26 cellular contexts compared by ENCODE assay signal in genomic region chr14:77066555-77067172, GRCh38. TPM values are rescaled to one million over a fixed set of nuclear protein-coding genes. Genes with fewer than 3 reads are reported as not detected.
DNase-seq lines count a peak whose midpoint lies in the region; ATAC-seq and TF ChIP-seq lines count a peak whose summit lies in the region.
"Had no signal": no experiment of that assay in that cellular context is flagged by ENCODE, and none has a peak within 500 bp of the region (broad histone marks: within the 10 kb centered on the region; RNA-seq: fewer than 3 reads in every experiment).

No MANE protein-coding gene starts in this region.

- TF ChIP-seq CTCF in right atrium auricular region (IDR thresholded peaks at IDR 0.05) (no peak), heart left ventricle (IDR thresholded peaks at IDR 0.05) (no peak), mesothelial cell of epicardium (IDR thresholded peaks at IDR 0.05; ENCODE audit: unreplicated experiment) (no peak), type B pancreatic cell (conservative IDR thresholded peaks at IDR 0.05) (no peak)

- H3K27me3 Mint-ChIP-seq in T-helper 17 cell: peaks cover 11% of the 10 kb centered on the region
- H3K27me3 Mint-ChIP-seq in mesothelial cell of epicardium (ENCODE audit: low read depth): no peaks in the 10 kb centered on the region
- no peaks in the 10 kb centered on the region for H3K27me3 Mint-ChIP-seq in type B pancreatic cell

- H3K27ac Mint-ChIP-seq in T-helper 17 cell (peak overlapping the region; percentile 27), mesothelial cell of epicardium (peak overlapping the region; percentile 61), type B pancreatic cell (peak overlapping the region; percentile 37)
- H3K27ac Mint-ChIP-seq: T-helper 1 cell treated with Interleukin-12 subunit alpha and Interleukin-12 subunit beta and Interleukin-4 antibody, amounts not matched to agents 30 μg/mL and 1 μg/mL, for 36 hours had no signal

- H3K4me1 Mint-ChIP-seq in T-helper 17 cell (peaks cover 7% of the 10 kb centered on the region), mesothelial cell of epicardium (peaks cover 47% of the 10 kb centered on the region), type B pancreatic cell (ENCODE audit: unreplicated experiment) (peaks cover 32% of the 10 kb centered on the region)

- H3K27me3 ChIP-seq in right atrium auricular region (no peaks in the 10 kb centered on the region), heart left ventricle (no peaks in the 10 kb centered on the region)
- H3K27me3 ChIP-seq: esophagus muscularis mucosa, thyroid gland had no signal

- WGBS in heart left ventricle, 4 donors: 45 to 64% (median 54%) methylated on average over 11 of the region's 11 CpGs

- H3K4me1 ChIP-seq in right atrium auricular region (peaks cover 6 to 64% of the 10 kb centered on the region in 2 donors), heart left ventricle (peaks cover 3 to 49% (median 28%) of the 10 kb centered on the region in 12 donors)

- H3K9me3 ChIP-seq in right atrium auricular region (no peaks in the 10 kb centered on the region), heart left ventricle (no peaks in the 10 kb centered on the region), T-helper 17 cell (ENCODE audit: control insufficient read depth, low read length, poor library complexity, severe bottlenecking) (no peaks in the 10 kb centered on the region)
- H3K9me3 ChIP-seq: esophagus muscularis mucosa, thyroid gland had no signal

- no peak overlapping the region for H3K4me3 ChIP-seq in right atrium auricular region
- no peak overlapping the region for H3K4me3 ChIP-seq in heart left ventricle
- H3K4me3 ChIP-seq: esophagus muscularis mucosa, lung, thyroid gland had no signal

- ATAC-seq in heart left ventricle: no peak
- no peak for ATAC-seq in T-helper 17 cell
- no peak for ATAC-seq in esophagus mucosa
- ATAC-seq: HepG2, sciatic nerve had no signal

- intact Hi-C loops in heart left ventricle (cut with DNase I): loop anchor here in 3 of 10 donors (5.0 kb wide), 1 partner anchor 154 kb away; no protein-coding TSS in a partner anchor

- H3K36me3 Mint-ChIP-seq in T-helper 17 cell (ENCODE audit: low read depth) (no peaks in the 10 kb centered on the region), mesothelial cell of epicardium (no peaks in the 10 kb centered on the region), type B pancreatic cell (no peaks in the 10 kb centered on the region)

- H3K27ac ChIP-seq in right atrium auricular region: peak overlapping the region; percentile 10 to 82
- H3K27ac ChIP-seq in heart left ventricle: peak overlapping the region in 3 of 12 donors; percentile 12 to 41 (median 23)
- H3K27ac ChIP-seq: esophagus muscularis mucosa, thyroid gland had no signal

- no peaks in the 10 kb centered on the region for H3K36me3 ChIP-seq in right atrium auricular region
- H3K36me3 ChIP-seq in heart left ventricle: no peaks in the 10 kb centered on the region
- H3K36me3 ChIP-seq: esophagus muscularis mucosa, thyroid gland had no signal

- DNase-seq in right atrium auricular region (ENCODE audit: low spot score) (no peak), heart left ventricle (no peak), T-helper 17 cell (no peak), mesothelial cell of epicardium (ENCODE audit: low spot score in 2 of 2, unreplicated experiment in 2 of 2) (no peak), type B pancreatic cell (ENCODE audit: extremely low spot score, unreplicated experiment) (no peak), EL (no peak), SKM-1 treated with dmso at 0.1 percent for 144 hours (lab: John Stamatoyannopoulos, UW; ENCODE audit: unreplicated experiment) (no peak)
- DNase-seq: ACHN; activated naive CD4-positive, alpha-beta T cell treated with Interleukin-2 at 50 U/mL for 16 hours; activated T-cell treated with anti-CD3 and anti-CD28 coated beads, Interleukin-2, amount 50 U/mL, for 48 hours; cerebellar nuclear complex; dermis blood vessel endothelial cell; Karpas-422; kidney glomerular epithelial cell; NCI-H1436 treated with DMSO at 0.1 percent for 48 hours; NCI-H2107; NCI-H82; stimulated activated CD4-positive, alpha-beta T cell treated with anti-CD3 and anti-CD28 coated beads, Interleukin-12 subunit alpha, Interleukin-12 subunit beta, amount 100 ng/mL, for 4 hours; stimulated activated CD4-positive, alpha-beta T cell treated with anti-CD3 and anti-CD28 coated beads, Interleukin-2, amount 100 ng/mL, for 48 hours; thyroid gland had no signal

- no peak for TF ChIP-seq POLR2A in heart left ventricle (IDR thresholded peaks at IDR 0.05)

- H3K4me3 Mint-ChIP-seq in T-helper 17 cell: no peak overlapping the region
- H3K4me3 Mint-ChIP-seq in mesothelial cell of epicardium: no peak overlapping the region
- peak overlapping the region; percentile 36 for H3K4me3 Mint-ChIP-seq in type B pancreatic cell
- H3K4me3 Mint-ChIP-seq: T-helper 1 cell treated with Interleukin-12 subunit alpha and Interleukin-12 subunit beta and Interleukin-4 antibody, amounts not matched to agents 30 μg/mL and 1 μg/mL, for 36 hours had no signal

- H3K9me3 Mint-ChIP-seq in mesothelial cell of epicardium (no peaks in the 10 kb centered on the region), type B pancreatic cell (peaks cover 3% of the 10 kb centered on the region)
- H3K9me3 Mint-ChIP-seq: T-helper 1 cell treated with Interleukin-12 subunit alpha and Interleukin-12 subunit beta and Interleukin-4 antibody, amounts not matched to agents 30 μg/mL and 1 μg/mL, for 36 hours had no signal

RNA-seq across cellular contexts. Expression of gene CIPC, which starts 31.4 kb away (rescaled TPM):
- total RNA-seq in right atrium auricular region: 10 to 100 TPM; 64.7 to 87.8 TPM
- 10 to 100 TPM; 44.5 to 85.9 (median 66.7) TPM for total RNA-seq in heart left ventricle
- polyA plus RNA-seq in heart left ventricle: 10 to 100 TPM; 10.9 to 27.0 TPM
- total RNA-seq in T-helper 17 cell: 10 to 100 TPM; 11.2 to 13.4 TPM
- 21.9 to 22.9 TPM (median 22.4 TPM) in 3 replicates for total RNA-seq in mesothelial cell of epicardium
- total RNA-seq in type B pancreatic cell (ENCODE audit: low replicate concordance): 27.2 and 34.0 TPM in 2 replicates
- 19.7 TPM for total RNA-seq in esophagus mucosa

RNA-seq across cellular contexts. Expression of gene IRF2BPL, which starts 38.2 kb away (rescaled TPM):
- total RNA-seq in right atrium auricular region: 10 to 100 TPM; 42.0 to 51.1 TPM
- total RNA-seq in heart left ventricle: 10 to 100 TPM; 31.7 to 59.2 (median 36.7) TPM
- 10 to 100 TPM in 1 of 2 donors, 1 to 10 TPM in 1; 7.5 to 24.4 TPM for polyA plus RNA-seq in heart left ventricle
- 10 to 100 TPM; 41.9 to 51.7 TPM for total RNA-seq in T-helper 17 cell
- 126 to 131 TPM (median 128 TPM) in 3 replicates for total RNA-seq in mesothelial cell of epicardium
- 59.7 and 116 TPM in 2 replicates for total RNA-seq in type B pancreatic cell (ENCODE audit: low replicate concordance)
- total RNA-seq in esophagus mucosa: 14.2 TPM
